ENCODE assay signal across 31 cellular contexts in genomic region chr22:48734359-48734758, GRCh38.
"Had no signal": no experiment of that assay in that cellular context is flagged by ENCODE, and none has a peak within 500 bp of the region (broad histone marks: within the 10 kb centered on the region; RNA-seq: fewer than 3 reads in every experiment).

No MANE protein-coding gene starts in this region.

- H2AFZ ChIP-seq: PC-9 had no signal

- FAIRE-seq: astrocyte, RCC 7860, TTC549 had no signal

- H3K27ac ChIP-seq: body of pancreas, breast epithelium, PC-9, SJCRH30, SK-N-MC had no signal

- ATAC-seq: activated CD8-positive, alpha-beta T cell treated with anti-CD3 and anti-CD28 coated beads, Interleukin-2, amount 10 ng/mL, durations not matched to agents 7 days and 5 days; body of pancreas had no signal

- DNase-seq: activated CD4-positive, alpha-beta T cell treated with anti-CD3 and anti-CD28 coated beads, Interleukin-2, amount 10 ng/mL, durations not matched to agents 7 days and 5 days; activated CD4-positive, alpha-beta T cell treated with anti-CD3 and anti-CD28 coated beads, Interleukin-2, amount 50 U/mL, for 48 hours; activated CD8-positive, alpha-beta T cell treated with anti-CD3 and anti-CD28 coated beads, Interleukin-2, amount 10 ng/mL, durations not matched to agents 7 days and 5 days; activated gamma-delta T cell; activated naive CD4-positive, alpha-beta T cell treated with Interleukin-2 at 50 U/mL for 16 hours; activated naive CD8-positive, alpha-beta T cell treated with anti-CD3 and anti-CD28 coated beads, Interleukin-2, amount 10 ng/mL, durations not matched to agents 7 days and 5 days; activated T-cell treated with anti-CD3 and anti-CD28 coated beads, Interleukin-2, amount 50 U/mL, for 24 hours; amygdala; body of pancreas; KG1; MM.1S; MV-4-11; NCI-H1092; NCI-H1436 treated with DMSO at 0.1 percent for 48 hours; NCI-H1694 treated with DMSO at 0.1 percent for 48 hours; NCI-H2029; NCI-H345; NCI-H524 treated with DMSO at 0.1 percent for 48 hours; NK-92 treated with Interleukin-12 subunit alpha and Interleukin-12 subunit beta, amount 100 ng/mL, for 24 hours; SHP77; SJCRH30 had no signal

- H3K9me3 Mint-ChIP-seq: activated CD4-positive, alpha-beta T cell treated with anti-CD3 and anti-CD28 coated beads, Interleukin-2, amount 10 ng/mL, durations not matched to agents 7 days and 5 days; activated naive CD4-positive, alpha-beta T cell treated with anti-CD3 and anti-CD28 coated beads, Interleukin-2, amount 50 U/mL, for 24 hours; activated T-cell treated with anti-CD3 and anti-CD28 coated beads, Interleukin-2, amount 50 U/mL, for 24 hours; activated T-helper 2 cell treated with anti-CD3 and anti-CD28 coated beads, Interferon-gamma antibody, Interleukin-2, Interleukin-4, amounts not matched to agents 10 μg/mL and 5 μg/mL and 100 μg/mL, durations not matched to agents 14 hours and 24 hours and 36 hours; T-helper 1 cell treated with Interleukin-12 subunit alpha and Interleukin-12 subunit beta and Interleukin-4 antibody, amounts not matched to agents 30 μg/mL and 1 μg/mL, for 36 hours; T-helper 2 cell treated with Interferon-gamma antibody and Interleukin-4, amounts not matched to agents 5 μg/mL and 100 μg/mL, for 36 hours had no signal

- H3K4me2 ChIP-seq: PC-9 had no signal

- H3K9me3 ChIP-seq: body of pancreas, breast epithelium, SJCRH30 had no signal

- H3K4me1 ChIP-seq: body of pancreas, breast epithelium, SJCRH30 had no signal

- H3K27me3 ChIP-seq: body of pancreas, breast epithelium, SJCRH30 had no signal

- H3K4me3 Mint-ChIP-seq: activated CD4-positive, alpha-beta T cell treated with anti-CD3 and anti-CD28 coated beads, Interleukin-2, amount 10 ng/mL, durations not matched to agents 7 days and 5 days; activated CD8-positive, alpha-beta T cell treated with anti-CD3 and anti-CD28 coated beads, Interleukin-2, amount 10 ng/mL, durations not matched to agents 7 days and 5 days; activated naive CD4-positive, alpha-beta T cell treated with anti-CD3 and anti-CD28 coated beads, Interleukin-2, amount 50 U/mL, for 24 hours; activated naive CD8-positive, alpha-beta T cell treated with anti-CD3 and anti-CD28 coated beads, Interleukin-2, amount 10 ng/mL, durations not matched to agents 7 days and 5 days; activated T-cell treated with anti-CD3 and anti-CD28 coated beads, Interleukin-2, amount 50 U/mL, for 24 hours; T-helper 1 cell treated with Interleukin-12 subunit alpha and Interleukin-12 subunit beta and Interleukin-4 antibody, amounts not matched to agents 30 μg/mL and 1 μg/mL, for 36 hours; T-helper 2 cell treated with Interferon-gamma antibody and Interleukin-4, amounts not matched to agents 5 μg/mL and 100 μg/mL, for 36 hours had no signal

- H3K27me3 Mint-ChIP-seq: activated CD4-positive, alpha-beta T cell treated with anti-CD3 and anti-CD28 coated beads, Interleukin-2, amount 10 ng/mL, durations not matched to agents 7 days and 5 days; activated naive CD8-positive, alpha-beta T cell treated with anti-CD3 and anti-CD28 coated beads, Interleukin-2, amount 10 ng/mL, durations not matched to agents 7 days and 5 days had no signal

- H3K27ac Mint-ChIP-seq: activated CD4-positive, alpha-beta T cell treated with anti-CD3 and anti-CD28 coated beads, Interleukin-2, amount 10 ng/mL, durations not matched to agents 7 days and 5 days; activated CD8-positive, alpha-beta T cell treated with anti-CD3 and anti-CD28 coated beads, Interleukin-2, amount 10 ng/mL, durations not matched to agents 7 days and 5 days; activated naive CD4-positive, alpha-beta T cell treated with anti-CD3 and anti-CD28 coated beads, Interleukin-2, amount 50 U/mL, for 24 hours; activated naive CD8-positive, alpha-beta T cell treated with anti-CD3 and anti-CD28 coated beads, Interleukin-2, amount 10 ng/mL, durations not matched to agents 7 days and 5 days; activated T-cell treated with anti-CD3 and anti-CD28 coated beads, Interleukin-2, amount 50 U/mL, for 24 hours; activated T-helper 2 cell treated with anti-CD3 and anti-CD28 coated beads, Interferon-gamma antibody, Interleukin-2, Interleukin-4, amounts not matched to agents 10 μg/mL and 5 μg/mL and 100 μg/mL, durations not matched to agents 14 hours and 24 hours and 36 hours; T-helper 1 cell treated with Interleukin-12 subunit alpha and Interleukin-12 subunit beta and Interleukin-4 antibody, amounts not matched to agents 30 μg/mL and 1 μg/mL, for 36 hours; T-helper 2 cell treated with Interferon-gamma antibody and Interleukin-4, amounts not matched to agents 5 μg/mL and 100 μg/mL, for 36 hours had no signal

- H3K4me1 Mint-ChIP-seq: activated CD4-positive, alpha-beta T cell treated with anti-CD3 and anti-CD28 coated beads, Interleukin-2, amount 10 ng/mL, durations not matched to agents 7 days and 5 days; activated naive CD4-positive, alpha-beta T cell treated with anti-CD3 and anti-CD28 coated beads, Interleukin-2, amount 50 U/mL, for 24 hours; activated naive CD8-positive, alpha-beta T cell treated with anti-CD3 and anti-CD28 coated beads, Interleukin-2, amount 10 ng/mL, durations not matched to agents 7 days and 5 days had no signal

- H3K36me3 Mint-ChIP-seq: activated naive CD4-positive, alpha-beta T cell treated with anti-CD3 and anti-CD28 coated beads, Interleukin-2, amount 50 U/mL, for 24 hours; activated naive CD8-positive, alpha-beta T cell treated with anti-CD3 and anti-CD28 coated beads, Interleukin-2, amount 10 ng/mL, durations not matched to agents 7 days and 5 days had no signal

- H3K4me3 ChIP-seq: body of pancreas, breast epithelium, PC-9, SJCRH30, SK-N-MC had no signal

- H3K36me3 ChIP-seq: SJCRH30 had no signal
